In the genomic region with DNA sequence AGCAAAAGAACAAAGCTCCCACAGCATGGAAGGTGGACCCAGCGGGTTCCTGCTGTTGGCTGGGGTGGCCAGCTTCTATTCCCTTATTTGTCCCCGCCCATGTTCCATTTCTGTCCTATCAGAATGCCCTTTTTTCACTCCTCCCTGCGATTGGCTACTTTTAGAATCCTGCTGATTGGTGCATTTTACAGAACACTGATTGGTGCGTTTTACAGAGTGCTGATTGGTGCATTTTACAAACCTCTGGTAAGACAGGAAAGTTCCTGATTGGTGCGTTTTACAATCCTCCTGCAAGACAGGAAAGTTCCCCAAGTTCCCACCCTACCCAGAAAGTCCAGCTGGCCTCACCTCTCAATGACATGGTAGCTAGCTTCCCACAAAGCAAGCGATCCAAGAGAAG, we compare ENCODE assay signal across 32 cellular contexts.
"Had no signal": no experiment of that assay in that cellular context is flagged by ENCODE, and none has a peak within 500 bp of the region (broad histone marks: within the 10 kb centered on the region; RNA-seq: fewer than 3 reads in every experiment).

No MANE protein-coding gene starts in this region.

- H3K27me3 ChIP-seq: neural progenitor cell, ovary, spleen, suprapubic skin, thyroid gland, tibial nerve, upper lobe of left lung, vagina had no signal

- ATAC-seq: naive thymus-derived CD4-positive, alpha-beta T cell; natural killer cell; psoas muscle; right cardiac atrium; sciatic nerve; stimulated activated memory B cell treated with anti-CD40 and anti-IgM and Interleukin-4, amounts not matched to agents 10 μg/mL and 1 μg/mL and 100 μg/mL, for 72 hours; stimulated activated naive CD8-positive, alpha-beta T cell treated with anti-CD3 and anti-CD28 coated beads, Interleukin-15, amount 100 ng/mL, for 72 hours; stimulated activated naive CD8-positive, alpha-beta T cell treated with anti-CD3 and anti-CD28 coated beads, Interleukin-15, Interleukin-2, amounts not matched to agents 100 U/mL and 50 U/mL, for 24 hours had no signal

- H3K36me3 ChIP-seq: neural progenitor cell, ovary, spleen, suprapubic skin, thoracic aorta, thyroid gland, tibial nerve, upper lobe of left lung, vagina had no signal

- DNase-seq: naive thymus-derived CD4-positive, alpha-beta T cell; natural killer cell; occipital lobe; ovary; posterior cingulate gyrus; psoas muscle; right cardiac atrium; spleen; stimulated activated CD4-positive, alpha-beta T cell treated with anti-CD3 and anti-CD28 coated beads, Interleukin-12 subunit alpha, Interleukin-12 subunit beta, amount 100 ng/mL, for 4 hours; stimulated activated CD4-positive, alpha-beta T cell treated with anti-CD3 and anti-CD28 coated beads, Interleukin-1b, Interleukin-23, amount 100 ng/mL, for 48 hours; stimulated activated CD4-positive, alpha-beta T cell treated with anti-CD3 and anti-CD28 coated beads, Interleukin-4, amount 100 ng/mL, for 1 hour; stimulated activated CD4-positive, alpha-beta T cell treated with anti-CD3 and anti-CD28 coated beads, Interleukin-4, amount 100 ng/mL, for 4 hours; stimulated activated CD8-positive, alpha-beta memory T cell treated with anti-CD3 and anti-CD28 coated beads, Interleukin-4, amount 100 ng/mL, for 48 hours; stimulated activated naive CD4-positive, alpha-beta T cell; stimulated activated naive CD8-positive, alpha-beta T cell treated with anti-CD3 and anti-CD28 coated beads, Interleukin-15, amount 100 ng/mL, for 72 hours; stimulated activated naive CD8-positive, alpha-beta T cell treated with anti-CD3 and anti-CD28 coated beads, Interleukin-15, Interleukin-2, amounts not matched to agents 100 U/mL and 50 U/mL, for 24 hours; substantia nigra; thyroid gland; trophoblast cell; upper lobe of left lung had no signal

- H3K4me3 ChIP-seq: neural progenitor cell, ovary, psoas muscle, skin epidermis, smooth muscle cell, spleen, suprapubic skin, thoracic aorta, thyroid gland, tibial nerve, upper lobe of left lung, vagina had no signal

- H3K9me3 Mint-ChIP-seq: neural progenitor cell had no signal

- H3K27me3 Mint-ChIP-seq: naive thymus-derived CD4-positive, alpha-beta T cell; progenitor cell of endocrine pancreas; stimulated activated memory B cell treated with anti-CD40 and anti-IgM and Interleukin-4, amounts not matched to agents 10 μg/mL and 1 μg/mL and 100 μg/mL, for 72 hours; stimulated activated naive CD8-positive, alpha-beta T cell treated with anti-CD3 and anti-CD28 coated beads, Interleukin-15, amount 100 ng/mL, for 72 hours had no signal

- H3K4me1 ChIP-seq: neural progenitor cell, parathyroid adenoma, psoas muscle, spleen, suprapubic skin, thyroid gland, tibial nerve, upper lobe of left lung, vagina had no signal

- H3K4me2 ChIP-seq: neural progenitor cell, smooth muscle cell had no signal

- H3K27ac ChIP-seq: neural progenitor cell, ovary, parathyroid adenoma, psoas muscle, skin epidermis, spleen, suprapubic skin, thoracic aorta, thyroid gland, tibial nerve, upper lobe of left lung, vagina had no signal

- H3K4me1 Mint-ChIP-seq: naive thymus-derived CD4-positive, alpha-beta T cell; natural killer cell; nephron; neural progenitor cell; stimulated activated memory B cell treated with anti-CD40 and anti-IgM and Interleukin-4, amounts not matched to agents 10 μg/mL and 1 μg/mL and 100 μg/mL, for 72 hours; stimulated activated naive CD8-positive, alpha-beta T cell treated with anti-CD3 and anti-CD28 coated beads, Interleukin-15, amount 100 ng/mL, for 72 hours had no signal

- H3K9me3 ChIP-seq: ovary, psoas muscle, suprapubic skin, thoracic aorta, thyroid gland, tibial nerve, upper lobe of left lung, vagina had no signal

- H3K4me3 Mint-ChIP-seq: naive thymus-derived CD4-positive, alpha-beta T cell; natural killer cell; nephron; neural progenitor cell; stimulated activated memory B cell treated with anti-CD40 and anti-IgM and Interleukin-4, amounts not matched to agents 10 μg/mL and 1 μg/mL and 100 μg/mL, for 72 hours; stimulated activated naive CD8-positive, alpha-beta T cell treated with anti-CD3 and anti-CD28 coated beads, Interleukin-15, amount 100 ng/mL, for 72 hours had no signal

- H3K27ac Mint-ChIP-seq: naive thymus-derived CD4-positive, alpha-beta T cell; natural killer cell; nephron; neural progenitor cell; progenitor cell of endocrine pancreas; stimulated activated memory B cell treated with anti-CD40 and anti-IgM and Interleukin-4, amounts not matched to agents 10 μg/mL and 1 μg/mL and 100 μg/mL, for 72 hours; stimulated activated naive CD8-positive, alpha-beta T cell treated with anti-CD3 and anti-CD28 coated beads, Interleukin-15, amount 100 ng/mL, for 72 hours had no signal

- H3K36me3 Mint-ChIP-seq: naive thymus-derived CD4-positive, alpha-beta T cell; natural killer cell; neural progenitor cell; stimulated activated memory B cell treated with anti-CD40 and anti-IgM and Interleukin-4, amounts not matched to agents 10 μg/mL and 1 μg/mL and 100 μg/mL, for 72 hours had no signal
